Comparison of ENCODE assay signal across 25 cellular contexts in the genomic region with DNA sequence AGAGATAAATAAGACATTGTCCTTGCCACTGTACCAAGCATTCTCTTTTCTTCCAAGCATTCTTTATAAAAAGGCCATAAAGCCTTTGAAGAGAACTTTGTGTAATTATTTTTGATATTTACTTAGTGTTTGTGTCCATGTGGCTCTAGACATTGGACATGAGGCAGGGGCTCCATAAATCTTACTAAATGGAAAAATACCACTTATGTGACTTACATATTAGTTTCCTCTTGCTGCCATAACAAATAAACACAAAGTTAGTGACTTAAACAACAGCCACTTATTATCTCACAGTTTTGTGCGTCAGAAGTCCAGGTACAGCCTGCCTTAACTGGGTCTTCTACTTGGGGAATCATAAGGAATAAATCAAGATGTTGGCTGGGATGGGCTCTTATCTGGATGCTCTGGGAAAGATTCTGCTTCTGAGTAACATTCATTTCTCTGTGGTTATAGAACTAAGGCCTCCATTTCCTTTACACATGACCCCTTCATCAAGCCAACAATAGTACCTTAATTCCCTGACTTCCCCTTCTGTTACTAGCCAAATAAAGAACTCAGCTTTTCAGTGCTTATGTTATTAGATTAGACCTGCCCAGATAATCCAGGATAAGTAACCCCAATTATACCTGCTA. TPM values are rescaled to one million over a fixed set of nuclear protein-coding genes. Genes with fewer than 3 reads are reported as not detected.
DNase-seq lines count a peak whose midpoint lies in the region; ATAC-seq and TF ChIP-seq lines count a peak whose summit lies in the region.
"Had no signal": no experiment of that assay in that cellular context is flagged by ENCODE, and none has a peak within 500 bp of the region (broad histone marks: within the 10 kb centered on the region; RNA-seq: fewer than 3 reads in every experiment).

No MANE protein-coding gene starts in this region.

- H3K27ac ChIP-seq in spleen: no peak overlapping the region
- H3K27ac ChIP-seq: epithelial cell of prostate, heart right ventricle, sigmoid colon had no signal

- H3K27me3 ChIP-seq in spleen (replicated peaks in 1 of 7): no peaks in the 10 kb centered on the region
- H3K27me3 ChIP-seq: heart right ventricle, MG63, sigmoid colon had no signal

- no peaks in the 10 kb centered on the region for H3K4me1 ChIP-seq in spleen
- H3K4me1 ChIP-seq: heart right ventricle, sigmoid colon had no signal

- peaks cover 0 to 14% (median 1%) of the 10 kb centered on the region in 8 donors for H3K9me3 ChIP-seq in spleen
- H3K9me3 ChIP-seq: sigmoid colon had no signal

- intact Hi-C loops in spleen (cut with DNase I; ENCODE audit: low total_unique reads): no loop called here

- no peaks in the 10 kb centered on the region for H3K36me3 ChIP-seq in spleen
- H3K36me3 ChIP-seq: heart right ventricle, MG63, sigmoid colon had no signal

- H3K4me3 ChIP-seq in foreskin fibroblast (ENCODE audit: low read depth in 1 of 2, low read length in 2 of 2) (no peak overlapping the region), spleen (no peak overlapping the region)
- H3K4me3 ChIP-seq: heart right ventricle, K562, MG63, sigmoid colon had no signal

- WGBS in spleen, 5 donors: 73 to 98% (median 92%) methylated on average over 1 of the region's 1 CpG

- no peak for ATAC-seq in GM19035 (IDR thresholded peaks at IDR 0.05; ENCODE audit: unreplicated experiment)
- ATAC-seq in HG02970 (IDR thresholded peaks at IDR 0.05; ENCODE audit: low FRiP score, unreplicated experiment): no peak
- ATAC-seq: heart right ventricle, K562, left cardiac atrium had no signal

- DNase-seq in A172 (ENCODE audit: low spot score) (peak; percentile 16), Kasumi-1 (lab: John Stamatoyannopoulos, UW) (peak; percentile 15 to 16), astrocyte of the hippocampus (ENCODE audit: low read depth, low spot score) (peak; percentile 3), lung microvascular endothelial cell (ENCODE audit: low read depth in 2 of 2) (peak; percentile 62 to 79), foreskin fibroblast (no peak), spleen (no peak)
- DNase-seq: activated CD4-positive, alpha-beta T cell treated with anti-CD3 and anti-CD28 coated beads, Interleukin-2, amount 10 ng/mL, durations not matched to agents 24 days and 14 days; activated gamma-delta T cell treated with Interleukin-2 at 50 U/mL for 16 hours; activated T-cell treated with anti-CD3 and anti-CD28 coated beads, Interleukin-2, amount 50 U/mL, for 24 hours; AML-193; CD4-positive, alpha-beta T cell; effector CD4-positive, alpha-beta T cell; foreskin melanocyte; heart right ventricle; left cardiac atrium; NCI-H446; NCI-H774; posterior cingulate gyrus; sigmoid colon; stimulated activated naive CD4-positive, alpha-beta T cell treated with Interleukin-2 at 50 U/mL for 16 hours had no signal

- TF ChIP-seq POLR2A in spleen (IDR thresholded peaks at IDR 0.05): no peak

- TF ChIP-seq CTCF in foreskin fibroblast (IDR thresholded peaks at IDR 0.05; ENCODE audit: low read depth, low read length) (no peak), spleen (IDR thresholded peaks at IDR 0.05 in 8 of 11, conservative IDR thresholded peaks at IDR 0.05 in 3 of 11) (no peak)

RNA-seq across cellular contexts. Expression of a gene that starts 59.9 kb away (rescaled TPM):
- 24.4 and 26.9 TPM in 2 replicates for total RNA-seq in A172 (2014; rRNA removed; shearing (Covaris generic))
- 235 and 1,223 TPM in 2 replicates for total RNA-seq in lung microvascular endothelial cell
- 1 to 10 TPM in 6 of 7 donors, under 1 TPM in 1; 0.76 to 3.1 (median 1.7) TPM for total RNA-seq in spleen
- polyA plus RNA-seq in spleen: under 1 TPM; 0.22 to 0.61 (median 0.52) TPM
- total RNA-seq: CD4-positive, alpha-beta T cell had no signal
- polyA plus RNA-seq: K562 had no signal

Comparison
In these comparisons a context has a peak if more than half of its experiments do, and no peak if none do; other contexts are left out.
1. DNase-seq: peak in A172 (single experiment), Kasumi-1 (2 of 2), astrocyte of the hippocampus (single experiment) and lung microvascular endothelial cell (2 of 2); none in foreskin fibroblast (0 of 2) and spleen (single experiment).